Comparison of ENCODE assay signal across 1 cellular context in genomic region chr1:213820362-213821149, GRCh38.
TF ChIP-seq lines count a peak whose summit lies in the region.

No MANE protein-coding gene starts in this region.

TF ChIP-seq in HepG2, 621 proteins besides CTCF, POLR2A, EP300 and RAD21 (continued from another document and continues in another):
- TF ChIP-seq ZNF280B (CRISPR knock-in tag; IDR thresholded peaks at IDR 0.05; ENCODE audit: borderline replicate concordance): no peak
- no peak for TF ChIP-seq ZSCAN31 (CRISPR knock-in tag; IDR thresholded peaks at IDR 0.05; ENCODE audit: low read depth)
- TF ChIP-seq SAP130 (CRISPR knock-in tag; IDR thresholded peaks at IDR 0.05; ENCODE audit: low read depth): no peak
- no peak for TF ChIP-seq TEAD2 (CRISPR knock-in tag; IDR thresholded peaks at IDR 0.05)
- TF ChIP-seq ZNF44 (CRISPR knock-in tag; IDR thresholded peaks at IDR 0.05): no peak
- no peak for TF ChIP-seq HMG20B (CRISPR knock-in tag; conservative IDR thresholded peaks at IDR 0.05)
- TF ChIP-seq ZNF75D (CRISPR knock-in tag; IDR thresholded peaks at IDR 0.05; ENCODE audit: borderline replicate concordance): no peak
- 0 out of 2 replicates have a peak, but pooled peaks have one; percentile 11 for TF ChIP-seq ZNF691 (CRISPR knock-in tag; IDR thresholded peaks at IDR 0.05; ENCODE audit: borderline replicate concordance, low read depth)
- no peak for TF ChIP-seq GTF3A (CRISPR knock-in tag; conservative IDR thresholded peaks at IDR 0.05)
- TF ChIP-seq, protein P1, sequence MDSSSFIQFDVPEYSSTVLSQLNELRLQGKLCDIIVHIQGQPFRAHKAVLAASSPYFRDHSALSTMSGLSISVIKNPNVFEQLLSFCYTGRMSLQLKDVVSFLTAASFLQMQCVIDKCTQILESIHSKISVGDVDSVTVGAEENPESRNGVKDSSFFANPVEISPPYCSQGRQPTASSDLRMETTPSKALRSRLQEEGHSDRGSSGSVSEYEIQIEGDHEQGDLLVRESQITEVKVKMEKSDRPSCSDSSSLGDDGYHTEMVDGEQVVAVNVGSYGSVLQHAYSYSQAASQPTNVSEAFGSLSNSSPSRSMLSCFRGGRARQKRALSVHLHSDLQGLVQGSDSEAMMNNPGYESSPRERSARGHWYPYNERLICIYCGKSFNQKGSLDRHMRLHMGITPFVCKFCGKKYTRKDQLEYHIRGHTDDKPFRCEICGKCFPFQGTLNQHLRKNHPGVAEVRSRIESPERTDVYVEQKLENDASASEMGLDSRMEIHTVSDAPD (CRISPR knock-in tag; IDR thresholded peaks at IDR 0.05): no peak
- TF ChIP-seq, protein P2, sequence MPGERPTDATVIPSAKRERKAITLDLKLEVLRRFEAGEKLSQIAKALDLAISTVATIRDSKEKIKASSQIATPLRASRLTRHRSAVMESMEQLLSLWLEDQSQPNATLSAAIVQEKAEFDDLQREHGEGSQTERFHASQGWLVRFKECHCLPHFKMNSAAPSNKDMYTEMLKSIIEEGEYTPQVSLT (CRISPR knock-in tag; IDR thresholded peaks at IDR 0.05; ENCODE audit: borderline replicate concordance, low read depth): no peak
- no peak for TF ChIP-seq KLF16 (CRISPR knock-in tag; IDR thresholded peaks at IDR 0.05)
- TF ChIP-seq ZNF850 (CRISPR knock-in tag; conservative IDR thresholded peaks at IDR 0.05): no peak
- no peak for TF ChIP-seq ZNF678 (CRISPR knock-in tag; IDR thresholded peaks at IDR 0.05)
- TF ChIP-seq, protein P3, sequence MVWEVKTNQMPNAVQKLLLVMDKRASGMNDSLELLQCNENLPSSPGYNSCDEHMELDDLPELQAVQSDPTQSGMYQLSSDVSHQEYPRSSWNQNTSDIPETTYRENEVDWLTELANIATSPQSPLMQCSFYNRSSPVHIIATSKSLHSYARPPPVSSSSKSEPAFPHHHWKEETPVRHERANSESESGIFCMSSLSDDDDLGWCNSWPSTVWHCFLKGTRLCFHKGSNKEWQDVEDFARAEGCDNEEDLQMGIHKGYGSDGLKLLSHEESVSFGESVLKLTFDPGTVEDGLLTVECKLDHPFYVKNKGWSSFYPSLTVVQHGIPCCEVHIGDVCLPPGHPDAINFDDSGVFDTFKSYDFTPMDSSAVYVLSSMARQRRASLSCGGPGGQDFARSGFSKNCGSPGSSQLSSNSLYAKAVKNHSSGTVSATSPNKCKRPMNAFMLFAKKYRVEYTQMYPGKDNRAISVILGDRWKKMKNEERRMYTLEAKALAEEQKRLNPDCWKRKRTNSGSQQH (CRISPR knock-in tag; IDR thresholded peaks at IDR 0.05; ENCODE audit: low read depth): no peak
- TF ChIP-seq, protein P4, sequence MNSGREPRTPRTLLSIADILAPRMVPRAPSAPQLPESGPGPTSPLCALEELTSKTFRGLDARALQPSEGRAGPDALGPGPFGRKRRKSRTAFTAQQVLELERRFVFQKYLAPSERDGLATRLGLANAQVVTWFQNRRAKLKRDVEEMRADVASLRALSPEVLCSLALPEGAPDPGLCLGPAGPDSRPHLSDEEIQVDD (CRISPR knock-in tag; IDR thresholded peaks at IDR 0.05; ENCODE audit: borderline replicate concordance): no peak
- no peak for TF ChIP-seq HNF4A (CRISPR knock-in tag; IDR thresholded peaks at IDR 0.05)
- no peak; the same call in 1 of the 2 replicates for TF ChIP-seq YEATS2 (CRISPR knock-in tag; IDR thresholded peaks at IDR 0.05; ENCODE audit: borderline replicate concordance)
- TF ChIP-seq MBNL3 (CRISPR knock-in tag; conservative IDR thresholded peaks at IDR 0.05): no peak
- no peak; the same call in 1 of the 2 replicates for TF ChIP-seq ZNF687 (CRISPR knock-in tag; IDR thresholded peaks at IDR 0.05)
- TF ChIP-seq, protein P5, sequence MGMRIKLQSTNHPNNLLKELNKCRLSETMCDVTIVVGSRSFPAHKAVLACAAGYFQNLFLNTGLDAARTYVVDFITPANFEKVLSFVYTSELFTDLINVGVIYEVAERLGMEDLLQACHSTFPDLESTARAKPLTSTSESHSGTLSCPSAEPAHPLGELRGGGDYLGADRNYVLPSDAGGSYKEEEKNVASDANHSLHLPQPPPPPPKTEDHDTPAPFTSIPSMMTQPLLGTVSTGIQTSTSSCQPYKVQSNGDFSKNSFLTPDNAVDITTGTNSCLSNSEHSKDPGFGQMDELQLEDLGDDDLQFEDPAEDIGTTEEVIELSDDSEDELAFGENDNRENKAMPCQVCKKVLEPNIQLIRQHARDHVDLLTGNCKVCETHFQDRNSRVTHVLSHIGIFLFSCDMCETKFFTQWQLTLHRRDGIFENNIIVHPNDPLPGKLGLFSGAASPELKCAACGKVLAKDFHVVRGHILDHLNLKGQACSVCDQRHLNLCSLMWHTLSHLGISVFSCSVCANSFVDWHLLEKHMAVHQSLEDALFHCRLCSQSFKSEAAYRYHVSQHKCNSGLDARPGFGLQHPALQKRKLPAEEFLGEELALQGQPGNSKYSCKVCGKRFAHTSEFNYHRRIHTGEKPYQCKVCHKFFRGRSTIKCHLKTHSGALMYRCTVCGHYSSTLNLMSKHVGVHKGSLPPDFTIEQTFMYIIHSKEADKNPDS (CRISPR knock-in tag; IDR thresholded peaks at IDR 0.05): no peak
- no peak for TF ChIP-seq ZNF24 (IDR thresholded peaks at IDR 0.05)
- peak; percentile 24; the same call in 1 of the 2 replicates for TF ChIP-seq FOXA3 (CRISPR knock-in tag; IDR thresholded peaks at IDR 0.05)
- TF ChIP-seq, protein P6, sequence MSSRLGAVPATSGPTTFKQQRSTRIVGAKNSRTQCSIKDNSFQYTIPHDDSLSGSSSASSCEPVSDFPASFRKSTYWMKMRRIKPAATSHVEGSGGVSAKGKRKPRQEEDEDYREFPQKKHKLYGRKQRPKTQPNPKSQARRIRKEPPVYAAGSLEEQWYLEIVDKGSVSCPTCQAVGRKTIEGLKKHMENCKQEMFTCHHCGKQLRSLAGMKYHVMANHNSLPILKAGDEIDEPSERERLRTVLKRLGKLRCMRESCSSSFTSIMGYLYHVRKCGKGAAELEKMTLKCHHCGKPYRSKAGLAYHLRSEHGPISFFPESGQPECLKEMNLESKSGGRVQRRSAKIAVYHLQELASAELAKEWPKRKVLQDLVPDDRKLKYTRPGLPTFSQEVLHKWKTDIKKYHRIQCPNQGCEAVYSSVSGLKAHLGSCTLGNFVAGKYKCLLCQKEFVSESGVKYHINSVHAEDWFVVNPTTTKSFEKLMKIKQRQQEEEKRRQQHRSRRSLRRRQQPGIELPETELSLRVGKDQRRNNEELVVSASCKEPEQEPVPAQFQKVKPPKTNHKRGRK (CRISPR knock-in tag; IDR thresholded peaks at IDR 0.05): no peak
- TF ChIP-seq, protein P7, sequence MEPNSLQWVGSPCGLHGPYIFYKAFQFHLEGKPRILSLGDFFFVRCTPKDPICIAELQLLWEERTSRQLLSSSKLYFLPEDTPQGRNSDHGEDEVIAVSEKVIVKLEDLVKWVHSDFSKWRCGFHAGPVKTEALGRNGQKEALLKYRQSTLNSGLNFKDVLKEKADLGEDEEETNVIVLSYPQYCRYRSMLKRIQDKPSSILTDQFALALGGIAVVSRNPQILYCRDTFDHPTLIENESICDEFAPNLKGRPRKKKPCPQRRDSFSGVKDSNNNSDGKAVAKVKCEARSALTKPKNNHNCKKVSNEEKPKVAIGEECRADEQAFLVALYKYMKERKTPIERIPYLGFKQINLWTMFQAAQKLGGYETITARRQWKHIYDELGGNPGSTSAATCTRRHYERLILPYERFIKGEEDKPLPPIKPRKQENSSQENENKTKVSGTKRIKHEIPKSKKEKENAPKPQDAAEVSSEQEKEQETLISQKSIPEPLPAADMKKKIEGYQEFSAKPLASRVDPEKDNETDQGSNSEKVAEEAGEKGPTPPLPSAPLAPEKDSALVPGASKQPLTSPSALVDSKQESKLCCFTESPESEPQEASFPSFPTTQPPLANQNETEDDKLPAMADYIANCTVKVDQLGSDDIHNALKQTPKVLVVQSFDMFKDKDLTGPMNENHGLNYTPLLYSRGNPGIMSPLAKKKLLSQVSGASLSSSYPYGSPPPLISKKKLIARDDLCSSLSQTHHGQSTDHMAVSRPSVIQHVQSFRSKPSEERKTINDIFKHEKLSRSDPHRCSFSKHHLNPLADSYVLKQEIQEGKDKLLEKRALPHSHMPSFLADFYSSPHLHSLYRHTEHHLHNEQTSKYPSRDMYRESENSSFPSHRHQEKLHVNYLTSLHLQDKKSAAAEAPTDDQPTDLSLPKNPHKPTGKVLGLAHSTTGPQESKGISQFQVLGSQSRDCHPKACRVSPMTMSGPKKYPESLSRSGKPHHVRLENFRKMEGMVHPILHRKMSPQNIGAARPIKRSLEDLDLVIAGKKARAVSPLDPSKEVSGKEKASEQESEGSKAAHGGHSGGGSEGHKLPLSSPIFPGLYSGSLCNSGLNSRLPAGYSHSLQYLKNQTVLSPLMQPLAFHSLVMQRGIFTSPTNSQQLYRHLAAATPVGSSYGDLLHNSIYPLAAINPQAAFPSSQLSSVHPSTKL (CRISPR knock-in tag; IDR thresholded peaks at IDR 0.05): peak; percentile 35; the same call in 1 of the 2 replicates
- no peak for TF ChIP-seq ZNF737 (CRISPR knock-in tag; IDR thresholded peaks at IDR 0.05; ENCODE audit: borderline replicate concordance)
- peak; percentile 17; the same call in 1 of the 2 replicates for TF ChIP-seq NCOA2 (CRISPR knock-in tag; IDR thresholded peaks at IDR 0.05)
- no peak for TF ChIP-seq NPAS2 (CRISPR knock-in tag; IDR thresholded peaks at IDR 0.05; ENCODE audit: borderline replicate concordance)
- peak; percentile 12; the same call in 1 of the 2 replicates for TF ChIP-seq CREM (IDR thresholded peaks at IDR 0.05)
- no peak for TF ChIP-seq CREM (CRISPR knock-in tag; IDR thresholded peaks at IDR 0.05)
- no peak for TF ChIP-seq HNRNPL (IDR thresholded peaks at IDR 0.05; ENCODE audit: low read depth, low read length)
- no peak for TF ChIP-seq RCOR2 (CRISPR knock-in tag; IDR thresholded peaks at IDR 0.05)
